15 cellular contexts compared by ENCODE assay signal in genomic region chr12:95220190-95220589, GRCh38. TPM values are rescaled to one million over a fixed set of nuclear protein-coding genes. Genes with fewer than 3 reads are reported as not detected.
DNase-seq lines count a peak whose midpoint lies in the region; ATAC-seq and TF ChIP-seq lines count a peak whose summit lies in the region.
"Had no signal": no experiment of that assay in that cellular context is flagged by ENCODE, and none has a peak within 500 bp of the region (broad histone marks: within the 10 kb centered on the region; RNA-seq: fewer than 3 reads in every experiment).

No MANE protein-coding gene starts in this region.

- no peaks in the 10 kb centered on the region for H3K9me3 ChIP-seq in gastrocnemius medialis
- H3K9me3 ChIP-seq: gastroesophageal sphincter, SJSA1 had no signal

- H3K27me3 Mint-ChIP-seq in activated T-cell treated with anti-CD3 and anti-CD28 coated beads, Interleukin-2, amount 50 U/mL, for 72 hours (ENCODE audit: low read depth): peaks cover 5% of the 10 kb centered on the region
- peaks cover 10% of the 10 kb centered on the region for H3K27me3 Mint-ChIP-seq in endothelial cell (ENCODE audit: unreplicated experiment)

- peak overlapping the region; percentile 43 for H3K27ac ChIP-seq in RWPE1
- H3K27ac ChIP-seq in gastrocnemius medialis: peak overlapping the region in 3 of 4 donors; percentile 23 to 97 (median 96)
- H3K27ac ChIP-seq: SJSA1 had no signal

- intact Hi-C loops in gastrocnemius medialis (cut with DNase I; ENCODE audit: low total_unique reads): no loop called here

- TF ChIP-seq CTCF in RWPE1 (conservative IDR thresholded peaks at IDR 0.05; ENCODE audit: low read depth): no peak
- no peak for TF ChIP-seq CTCF in endothelial cell (IDR thresholded peaks at IDR 0.05; ENCODE audit: unreplicated experiment)
- no peak for TF ChIP-seq CTCF in gastrocnemius medialis (IDR thresholded peaks at IDR 0.05 in 4 of 5, conservative IDR thresholded peaks at IDR 0.05 in 1 of 5)

- no peaks in the 10 kb centered on the region for H3K9me3 Mint-ChIP-seq in activated T-cell treated with anti-CD3 and anti-CD28 coated beads, Interleukin-2, amount 50 U/mL, for 72 hours
- H3K9me3 Mint-ChIP-seq in endothelial cell (ENCODE audit: unreplicated experiment): no peaks in the 10 kb centered on the region
- H3K9me3 Mint-ChIP-seq: activated CD4-positive, alpha-beta T cell treated with anti-CD3 and anti-CD28 coated beads, Interleukin-2, amount 10 ng/mL, durations not matched to agents 24 days and 14 days had no signal

- H3K27me3 ChIP-seq in gastrocnemius medialis: no peaks in the 10 kb centered on the region
- H3K27me3 ChIP-seq: gastroesophageal sphincter, SJSA1 had no signal

- peak overlapping the region; percentile 43 to 77 for H3K4me3 Mint-ChIP-seq in activated T-cell treated with anti-CD3 and anti-CD28 coated beads, Interleukin-2, amount 50 U/mL, for 72 hours
- peak overlapping the region; percentile 57 for H3K4me3 Mint-ChIP-seq in endothelial cell (ENCODE audit: unreplicated experiment)
- H3K4me3 Mint-ChIP-seq: activated CD4-positive, alpha-beta T cell treated with anti-CD3 and anti-CD28 coated beads, Interleukin-2, amount 10 ng/mL, durations not matched to agents 24 days and 14 days had no signal

- TF ChIP-seq POLR2A in gastrocnemius medialis (IDR thresholded peaks at IDR 0.05): no peak

- H3K4me3 ChIP-seq in gastrocnemius medialis: no peak overlapping the region
- H3K4me3 ChIP-seq: SJSA1 had no signal

- H3K4me1 ChIP-seq in gastrocnemius medialis: peaks cover 60 to 64% of the 10 kb centered on the region in 2 donors

- POLR2A ChIA-PET in RWPE1 (lab: Yijun Ruan, JAX; ENCODE audit: low non-redundant PET): no interaction called here

- H3K36me3 ChIP-seq in gastrocnemius medialis: peaks cover 0 to 6% of the 10 kb centered on the region in 2 donors

- peak overlapping the region; percentile 7 for H3K27ac Mint-ChIP-seq in activated T-cell treated with anti-CD3 and anti-CD28 coated beads, Interleukin-2, amount 50 U/mL, for 72 hours
- H3K27ac Mint-ChIP-seq in endothelial cell (ENCODE audit: unreplicated experiment): no peak overlapping the region
- H3K27ac Mint-ChIP-seq: activated CD4-positive, alpha-beta T cell treated with anti-CD3 and anti-CD28 coated beads, Interleukin-2, amount 10 ng/mL, durations not matched to agents 24 days and 14 days had no signal

- ATAC-seq in activated T-cell treated with anti-CD3 and anti-CD28 coated beads, Interleukin-2, amount 50 U/mL, for 72 hours (replicated peaks in 1 of 2): no peak
- ATAC-seq in gastrocnemius medialis: no peak
- ATAC-seq: gastroesophageal sphincter had no signal

- no peak for DNase-seq in activated T-cell treated with anti-CD3 and anti-CD28 coated beads, Interleukin-2, amount 50 U/mL, for 72 hours
- DNase-seq in activated T-cell treated with anti-CD3 and anti-CD28 coated beads for 4 hours (no peak), RWPE1 (ENCODE audit: low spot score) (no peak), endothelial cell (ENCODE audit: low spot score) (no peak), gastrocnemius medialis (no peak), NCI-H82 treated with DMSO at 0.1 percent for 48 hours (lab: John Stamatoyannopoulos, UW; ENCODE audit: unreplicated experiment) (no peak), NCI-H1694 (lab: John Stamatoyannopoulos, UW) (no peak), NCI-H2227 treated with DMSO at 0.1 percent for 48 hours (lab: John Stamatoyannopoulos, UW) (no peak)
- DNase-seq: activated CD4-positive, alpha-beta T cell treated with anti-CD3 and anti-CD28 coated beads, Interleukin-2, amount 10 ng/mL, durations not matched to agents 24 days and 14 days; activated gamma-delta T cell treated with Interleukin-2 at 50 U/mL for 16 hours; cortex of kidney; NCI-H146; stimulated activated CD4-positive, alpha-beta T cell treated with anti-CD3 and anti-CD28 coated beads, Interleukin-15, amount 100 ng/mL, for 24 hours had no signal

- H3K4me1 Mint-ChIP-seq in activated T-cell treated with anti-CD3 and anti-CD28 coated beads, Interleukin-2, amount 50 U/mL, for 72 hours (ENCODE audit: low read depth): peaks cover 65% of the 10 kb centered on the region
- H3K4me1 Mint-ChIP-seq in endothelial cell (ENCODE audit: unreplicated experiment): peaks cover 35% of the 10 kb centered on the region

- H3K36me3 Mint-ChIP-seq in activated T-cell treated with anti-CD3 and anti-CD28 coated beads, Interleukin-2, amount 50 U/mL, for 72 hours (ENCODE audit: insufficient read depth in 2 of 2): peaks cover 10 to 12% of the 10 kb centered on the region in 2 donors
- peaks cover 11% of the 10 kb centered on the region for H3K36me3 Mint-ChIP-seq in endothelial cell (ENCODE audit: low read depth, unreplicated experiment)

- in situ Hi-C loops in gastrocnemius medialis (cut with MboI; ENCODE audit: low sequenced_read_pairs in 4 of 4): no loop called here

- CTCF ChIA-PET in RWPE1 (lab: Yijun Ruan, JAX): no interaction called here

RNA-seq across cellular contexts. Expression of gene VEZT, which starts 2.6 kb away (rescaled TPM):
- total RNA-seq in activated T-cell treated with anti-CD3 and anti-CD28 coated beads, Interleukin-2, amount 50 U/mL, for 72 hours: 10 to 100 TPM; 49.0 to 61.5 TPM
- total RNA-seq in endothelial cell (ENCODE audit: unreplicated experiment): 89.9 TPM
- total RNA-seq in gastrocnemius medialis: 100 to 1,000 TPM; 100 to 131 (median 118) TPM

RNA-seq across cellular contexts. Expression of gene FGD6, which starts 2.9 kb away (rescaled TPM):
- total RNA-seq in activated T-cell treated with anti-CD3 and anti-CD28 coated beads, Interleukin-2, amount 50 U/mL, for 72 hours: 1 to 10 TPM; 1.2 to 2.0 TPM
- 35.4 TPM for total RNA-seq in endothelial cell (ENCODE audit: unreplicated experiment)
- 1 to 10 TPM; 2.9 to 8.4 (median 4.4) TPM for total RNA-seq in gastrocnemius medialis
